In genomic region chr3:14318638-14319037, GRCh38 we compare ENCODE assay signal across 22 cellular contexts.
"Had no signal": no experiment of that assay in that cellular context is flagged by ENCODE, and none has a peak within 500 bp of the region (broad histone marks: within the 10 kb centered on the region; RNA-seq: fewer than 3 reads in every experiment).

No MANE protein-coding gene starts in this region.

- H3K9me3 Mint-ChIP-seq: activated naive CD4-positive, alpha-beta T cell treated with anti-CD3 and anti-CD28 coated beads, Interleukin-2, amount 50 U/mL, for 24 hours had no signal

- DNase-seq: activated CD4-positive, alpha-beta T cell treated with anti-CD3 and anti-CD28 coated beads, Interleukin-2, amount 10 ng/mL, durations not matched to agents 7 days and 5 days; activated CD4-positive, CD25-positive, alpha-beta regulatory T cell treated with anti-CD3 and anti-CD28 coated beads, Interleukin-2, amount 50 U/mL, for 72 hours; activated CD8-positive, alpha-beta memory T cell treated with anti-CD3 and anti-CD28 coated beads, Interleukin-2, amount 10 ng/mL, durations not matched to agents 7 days and 5 days; activated CD8-positive, alpha-beta T cell treated with anti-CD3 and anti-CD28 coated beads for 36 hours; activated gamma-delta T cell treated with Interleukin-2 at 50 U/mL for 16 hours; activated T-cell treated with anti-CD3 and anti-CD28 coated beads for 4 hours; anterior cingulate cortex; foreskin melanocyte; immature natural killer cell; stimulated activated CD4-positive, alpha-beta T cell treated with anti-CD3 and anti-CD28 coated beads, Interleukin-4, amount 100 ng/mL, for 24 hours had no signal

- H3K9me3 ChIP-seq: prostate gland had no signal

- H3K27ac Mint-ChIP-seq: activated CD4-positive, alpha-beta T cell treated with anti-CD3 and anti-CD28 coated beads, Interleukin-2, amount 10 ng/mL, durations not matched to agents 7 days and 5 days; activated CD8-positive, alpha-beta memory T cell treated with anti-CD3 and anti-CD28 coated beads, Interleukin-2, amount 10 ng/mL, durations not matched to agents 7 days and 5 days; activated CD8-positive, alpha-beta T cell treated with anti-CD3 and anti-CD28 coated beads for 36 hours; activated naive CD4-positive, alpha-beta T cell treated with anti-CD3 and anti-CD28 coated beads, Interleukin-2, amount 50 U/mL, for 24 hours; immature natural killer cell; mesothelial cell of epicardium; naive thymus-derived CD8-positive, alpha-beta T cell; stimulated activated naive CD8-positive, alpha-beta T cell treated with anti-CD3 and anti-CD28 coated beads, Interleukin-15, Interleukin-2, amounts not matched to agents 100 ng/mL and 50 ng/mL, for 24 hours; T-helper 2 cell treated with Interferon-gamma antibody and Interleukin-4, amounts not matched to agents 5 μg/mL and 100 μg/mL, for 36 hours had no signal

- H3K4me1 ChIP-seq: prostate gland, tibial nerve had no signal

- FAIRE-seq: endometrium had no signal

- H3K36me3 ChIP-seq: prostate gland, tibial nerve had no signal

- H3K4me3 Mint-ChIP-seq: activated CD4-positive, alpha-beta T cell treated with anti-CD3 and anti-CD28 coated beads, Interleukin-2, amount 10 ng/mL, durations not matched to agents 7 days and 5 days; activated CD8-positive, alpha-beta memory T cell treated with anti-CD3 and anti-CD28 coated beads, Interleukin-2, amount 10 ng/mL, durations not matched to agents 7 days and 5 days; activated CD8-positive, alpha-beta T cell treated with anti-CD3 and anti-CD28 coated beads for 36 hours; activated naive CD4-positive, alpha-beta T cell treated with anti-CD3 and anti-CD28 coated beads, Interleukin-2, amount 50 U/mL, for 24 hours; brain; immature natural killer cell; mesothelial cell of epicardium; naive thymus-derived CD8-positive, alpha-beta T cell; stimulated activated naive CD8-positive, alpha-beta T cell treated with anti-CD3 and anti-CD28 coated beads, Interleukin-15, Interleukin-2, amounts not matched to agents 100 ng/mL and 50 ng/mL, for 24 hours; T-helper 2 cell treated with Interferon-gamma antibody and Interleukin-4, amounts not matched to agents 5 μg/mL and 100 μg/mL, for 36 hours had no signal

- ATAC-seq: activated CD8-positive, alpha-beta memory T cell treated with anti-CD3 and anti-CD28 coated beads, Interleukin-2, amount 10 ng/mL, durations not matched to agents 7 days and 5 days; activated CD8-positive, alpha-beta T cell treated with anti-CD3 and anti-CD28 coated beads for 36 hours; left lobe of liver; naive thymus-derived CD8-positive, alpha-beta T cell had no signal

- H3K36me3 Mint-ChIP-seq: activated CD8-positive, alpha-beta memory T cell treated with anti-CD3 and anti-CD28 coated beads, Interleukin-2, amount 10 ng/mL, durations not matched to agents 7 days and 5 days; activated naive CD4-positive, alpha-beta T cell treated with anti-CD3 and anti-CD28 coated beads, Interleukin-2, amount 50 U/mL, for 24 hours; brain; immature natural killer cell; mesothelial cell of epicardium; naive thymus-derived CD8-positive, alpha-beta T cell had no signal

- H3K4me3 ChIP-seq: lung, prostate gland, tibial nerve had no signal

- H3K4me1 Mint-ChIP-seq: activated naive CD4-positive, alpha-beta T cell treated with anti-CD3 and anti-CD28 coated beads, Interleukin-2, amount 50 U/mL, for 24 hours; immature natural killer cell; mesothelial cell of epicardium; naive thymus-derived CD8-positive, alpha-beta T cell had no signal

- H3K27ac ChIP-seq: prostate gland, tibial nerve, VCaP had no signal

- H3K27me3 Mint-ChIP-seq: activated CD8-positive, alpha-beta T cell treated with anti-CD3 and anti-CD28 coated beads for 36 hours; activated naive CD4-positive, alpha-beta T cell treated with anti-CD3 and anti-CD28 coated beads, Interleukin-2, amount 50 U/mL, for 24 hours; stimulated activated naive CD8-positive, alpha-beta T cell treated with anti-CD3 and anti-CD28 coated beads, Interleukin-15, Interleukin-2, amounts not matched to agents 100 ng/mL and 50 ng/mL, for 24 hours had no signal
